Comparison of ENCODE assay signal across 9 cellular contexts in genomic region chr7:64667311-64667710, GRCh38. TPM values are rescaled to one million over a fixed set of nuclear protein-coding genes. Genes with fewer than 3 reads are reported as not detected.
DNase-seq lines count a peak whose midpoint lies in the region; ATAC-seq and TF ChIP-seq lines count a peak whose summit lies in the region.
"Had no signal": no experiment of that assay in that cellular context is flagged by ENCODE, and none has a peak within 500 bp of the region (broad histone marks: within the 10 kb centered on the region; RNA-seq: fewer than 3 reads in every experiment).

No MANE protein-coding gene starts in this region.

- TF ChIP-seq CTCF in MM.1S (IDR thresholded peaks at IDR 0.05; ENCODE audit: low read length) = no peak
- TF ChIP-seq CTCF in mammary epithelial cell (conservative IDR thresholded peaks at IDR 0.05 in 1 of 2, IDR thresholded peaks at IDR 0.05 in 1 of 2; ENCODE audit: extremely low read depth in 1 of 2, insufficient read depth in 1 of 2, low read depth in 1 of 2, low read length in 2 of 2) = no peak
- TF ChIP-seq CTCF in neutrophil (IDR thresholded peaks at IDR 0.05) = no peak
- no peak for TF ChIP-seq CTCF in psoas muscle (IDR thresholded peaks at IDR 0.05)

- intact Hi-C loops in mammary epithelial cell (cut with micrococcal nuclease) (loop anchor here (10.0 kb wide), 1 partner anchor 237 kb away; the partner anchor contains the start of gene ZNF273), psoas muscle (cut with DNase I) (no loop called here)

- no TSS peak for BruUV-seq in mammary epithelial cell (replicated peaks; lab: Mats Ljungman, UMichigan)

- ATAC-seq in psoas muscle = no peak

- H3K79me2 ChIP-seq in MM.1S (ENCODE audit: low read length) (peaks cover 50% of the 10 kb centered on the region), mammary epithelial cell (ENCODE audit: insufficient read depth, low read length) (peaks cover 51% of the 10 kb centered on the region)

- no peaks in the 10 kb centered on the region for H3K27me3 ChIP-seq in MM.1S (replicated peaks; ENCODE audit: insufficient read depth, low read length)
- H3K27me3 ChIP-seq in mammary epithelial cell (ENCODE audit: insufficient read depth, low read length) = no peaks in the 10 kb centered on the region
- no peaks in the 10 kb centered on the region for H3K27me3 ChIP-seq in neutrophil
- H3K27me3 ChIP-seq in psoas muscle (ENCODE audit: insufficient read depth in 3 of 3, low read length in 2 of 3) = no peaks in the 10 kb centered on the region
- H3K27me3 ChIP-seq: ascending aorta had no signal

- H3K4me3 ChIP-seq in GM08714 (ENCODE audit: low read length) (peak overlapping the region; percentile 93), MM.1S (ENCODE audit: low read length) (no peak overlapping the region), mammary epithelial cell (replicated peaks in 1 of 3; ENCODE audit: insufficient read depth in 1 of 3, low read depth in 2 of 3, low read length in 3 of 3) (peak overlapping the region in 2 of 3 experiments; percentile 92 to 96), neutrophil (ENCODE audit: low read depth in 1 of 2, low read length in 1 of 2) (peak overlapping the region; percentile 65 to 72), psoas muscle (no peak overlapping the region)

- H3K36me3 ChIP-seq in MM.1S (replicated peaks; ENCODE audit: insufficient read depth, low read length) = peaks cover 4% of the 10 kb centered on the region; the same call in 1 of the 2 replicates
- no peaks in the 10 kb centered on the region for H3K36me3 ChIP-seq in mammary epithelial cell (ENCODE audit: insufficient read depth, low read length)
- peaks cover 15% of the 10 kb centered on the region for H3K36me3 ChIP-seq in neutrophil
- peaks cover 0 to 3% of the 10 kb centered on the region in 2 donors for H3K36me3 ChIP-seq in psoas muscle (ENCODE audit: insufficient read depth in 1 of 2, low read depth in 1 of 2)

- CTCF ChIA-PET in mammary epithelial cell (lab: Charles Lee; ENCODE audit: low non-redundant PET) = interaction anchor here (0.5 kb wide), 1 partner anchor 131 kb away, joined by 7 read pairs; no protein-coding TSS in a partner anchor

- DNase-seq in MM.1S (no peak), mammary epithelial cell (no peak), NCI-H69 (lab: John Stamatoyannopoulos, UW) (no peak), psoas muscle (no peak)
- DNase-seq in central memory CD4-positive, alpha-beta T cell = no peak
- DNase-seq: T-helper 9 cell had no signal

- H2AFZ ChIP-seq in MM.1S (ENCODE audit: low read length) = no peak overlapping the region
- no peak overlapping the region for H2AFZ ChIP-seq in mammary epithelial cell (ENCODE audit: low read depth, low read length)

- H4K20me1 ChIP-seq in MM.1S (ENCODE audit: insufficient read depth, low read length) (no peaks in the 10 kb centered on the region), mammary epithelial cell (ENCODE audit: insufficient read depth, low read length) (no peaks in the 10 kb centered on the region)

- H3K4me2 ChIP-seq in MM.1S (ENCODE audit: low read depth, low read length) (peak overlapping the region; percentile 87; the same call in 1 of the 2 replicates), mammary epithelial cell (ENCODE audit: insufficient read depth, low read depth, low read length) (peak overlapping the region; percentile 87)

- H3K4me1 ChIP-seq in MM.1S (ENCODE audit: low read length) (peaks cover 9% of the 10 kb centered on the region; the same call in 1 of the 2 replicates), mammary epithelial cell (ENCODE audit: insufficient read depth, low read length) (no peaks in the 10 kb centered on the region), neutrophil (ENCODE audit: control insufficient read depth in 1 of 2, insufficient read depth in 1 of 2, low read depth in 1 of 2, low read length in 1 of 2) (peaks cover 11 to 18% of the 10 kb centered on the region in 2 experiments), psoas muscle (peaks cover 11% of the 10 kb centered on the region)
- H3K4me1 ChIP-seq: ascending aorta had no signal

- no peak overlapping the region for H3K27ac ChIP-seq in MM.1S (ENCODE audit: low read length)
- H3K27ac ChIP-seq in mammary epithelial cell (ENCODE audit: insufficient read depth, low read depth, low read length) = no peak overlapping the region
- H3K27ac ChIP-seq in neutrophil = no peak overlapping the region
- H3K27ac ChIP-seq in psoas muscle = no peak overlapping the region

- H3K9me2 ChIP-seq in MM.1S (replicated peaks; ENCODE audit: insufficient read depth, low read length) = no peaks in the 10 kb centered on the region

- dilution Hi-C loops in mammary epithelial cell (cut with HindIII; ENCODE audit: low sequenced_read_pairs) = no loop called here

- in situ Hi-C loops in mammary epithelial cell (cut with MboI; ENCODE audit: low sequenced_read_pairs in 2 of 2) = no loop called here

- H3K9ac ChIP-seq in MM.1S (ENCODE audit: low read length) = no peak overlapping the region
- no peak overlapping the region for H3K9ac ChIP-seq in mammary epithelial cell (ENCODE audit: insufficient read depth, low read length)

- no peaks in the 10 kb centered on the region for H3K9me3 ChIP-seq in MM.1S (replicated peaks; ENCODE audit: insufficient read depth, low read length)
- no peaks in the 10 kb centered on the region for H3K9me3 ChIP-seq in mammary epithelial cell (replicated peaks; ENCODE audit: insufficient read depth, low read length)
- no peaks in the 10 kb centered on the region for H3K9me3 ChIP-seq in neutrophil
- no peaks in the 10 kb centered on the region for H3K9me3 ChIP-seq in psoas muscle
- H3K9me3 ChIP-seq: ascending aorta had no signal

- H3F3A ChIP-seq in MM.1S (ENCODE audit: insufficient read depth, low read length) = no peaks in the 10 kb centered on the region

- WGBS in mammary epithelial cell (ENCODE audit: low coverage, missing lambda C conversion rate) = 100% methylated on average over 2 of the region's 2 CpGs
- 85 to 86% (median 86%) methylated on average over 2 of the region's 2 CpGs for WGBS in psoas muscle, 3 donors

RNA-seq across cellular contexts. Expression of gene ZNF107, which starts 1.4 kb away (rescaled TPM):
- total RNA-seq in mammary epithelial cell (1 to 10 TPM; 5.3 to 6.4 TPM), psoas muscle (1 to 10 TPM in 3 of 4 donors, under 1 TPM in 1; 0.91 to 1.4 (median 1.2) TPM)
- polyA plus RNA-seq in mammary epithelial cell (2.0 TPM), psoas muscle (1 to 10 TPM in 1 of 3 donors, under 1 TPM in 2; 0.38 to 1.4 (median 0.41) TPM)
- 19.0 TPM for polyA minus RNA-seq in mammary epithelial cell

Comparison
In these comparisons a context has a peak if more than half of its experiments do, and no peak if none do; other contexts are left out.
1. H3K4me3 ChIP-seq: peak in GM08714 (single experiment), mammary epithelial cell (2 of 3) and neutrophil (2 of 2); none in MM.1S (single experiment) and psoas muscle (single experiment).